8 cellular contexts compared by ENCODE assay signal in genomic region chr3:125594581-125595011, GRCh38. TPM values are rescaled to one million over a fixed set of nuclear protein-coding genes. Genes with fewer than 3 reads are reported as not detected.
A peak's percentile ranks its signal among the peaks of the same experiment; 100 is the strongest.
DNase-seq lines count a peak whose midpoint lies in the region; ATAC-seq and TF ChIP-seq lines count a peak whose summit lies in the region.

No MANE protein-coding gene starts in this region.

- in situ Hi-C loops in G401 (cut with HindIII; ENCODE audit: low sequenced_read_pairs) (no loop called here), KBM-7 (cut with MboI; ENCODE audit: low pct_unique_long_range_greater_than_20kb, low sequenced_read_pairs) (no loop called here)

- WGBS in lung, 2 donors, result 1 to 2% methylated on average over 14 of the region's 14 CpGs
- WGBS in thymus, result 4% methylated on average over 14 of the region's 14 CpGs

- H3K27me3 ChIP-seq in MG63 (no peaks in the 10 kb centered on the region), lung (ENCODE audit: control insufficient read depth, insufficient read depth) (no peaks in the 10 kb centered on the region), thymus (ENCODE audit: control insufficient read depth, insufficient read depth) (no peaks in the 10 kb centered on the region)

- peaks cover 4% of the 10 kb centered on the region for H3K36me3 ChIP-seq in MG63
- no peaks in the 10 kb centered on the region for H3K36me3 ChIP-seq in lung (ENCODE audit: control insufficient read depth in 2 of 2, insufficient read depth in 2 of 2, low read length in 2 of 2)
- peaks cover 3% of the 10 kb centered on the region for H3K36me3 ChIP-seq in thymus (ENCODE audit: control insufficient read depth, insufficient read depth)

- H3K9me3 ChIP-seq in MG63 (no peaks in the 10 kb centered on the region), lung (ENCODE audit: control insufficient read depth in 2 of 2, insufficient read depth in 1 of 2, low read length in 1 of 2) (no peaks in the 10 kb centered on the region), thymus (ENCODE audit: control insufficient read depth) (no peaks in the 10 kb centered on the region)

- TF ChIP-seq CTCF in cardiac fibroblast (IDR thresholded peaks at IDR 0.05; ENCODE audit: low read depth, low read length) (no peak), lung (IDR thresholded peaks at IDR 0.05; ENCODE audit: control extremely low read depth, extremely low read depth) (no peak)

- peaks cover 6 to 15% of the 10 kb centered on the region in 2 donors for H3K4me1 ChIP-seq in lung (ENCODE audit: control insufficient read depth in 2 of 2, insufficient read depth in 2 of 2, low read length in 2 of 2)
- peaks cover 13% of the 10 kb centered on the region for H3K4me1 ChIP-seq in thymus (ENCODE audit: control insufficient read depth, insufficient read depth, low read length)

- ATAC-seq in lung (ENCODE audit: insufficient read depth, low FRiP score) (no peak), GM19455 (IDR thresholded peaks at IDR 0.05; ENCODE audit: unreplicated experiment) (no peak)

- peak overlapping the region; percentile 92 to 99 for H3K27ac ChIP-seq in lung (ENCODE audit: low read depth in 1 of 2, low read length in 1 of 2)
- no peak overlapping the region for H3K27ac ChIP-seq in thymus (ENCODE audit: low read depth)

- H3K4me3 ChIP-seq in MG63 (peak overlapping the region; percentile 70), cardiac fibroblast (replicated peaks in 1 of 2; ENCODE audit: low read depth in 2 of 2, low read length in 2 of 2) (peak overlapping the region; percentile 73 to 86), lung (peak overlapping the region; percentile 82), thymus (ENCODE audit: low read length) (peak overlapping the region; percentile 71)

- DNase-seq in G401 (ENCODE audit: low spot score), result peak; percentile 23
- peak; percentile 20 for DNase-seq in MG63
- no peak for DNase-seq in cardiac fibroblast (ENCODE audit: low read depth in 2 of 2)
- DNase-seq in lung (ENCODE audit: low spot score), result no peak
- no peak for DNase-seq in EL
- DNase-seq in KBM-7, result no peak

RNA-seq across cellular contexts. Expression of gene OSBPL11, which starts 0.7 kb away (rescaled TPM):
- total RNA-seq in G401 (2014; rRNA removed; shearing (Covaris generic)), result 5.7 and 11.7 TPM in 2 replicates
- total RNA-seq in MG63 (2014; rRNA removed; shearing (Covaris generic); ENCODE audit: low replicate concordance), result 10.0 and 11.6 TPM in 2 replicates
- total RNA-seq in lung, result 10 to 100 TPM; 18.1 to 18.9 TPM
- polyA plus RNA-seq in lung, result 10 to 100 TPM in 1 of 2 donors, 1 to 10 TPM in 1; 9.5 to 14.4 TPM
- polyA plus RNA-seq in thymus, result 10.9 TPM

Comparison
In these comparisons a context has a peak if more than half of its experiments do, and no peak if none do; other contexts are left out.
1. DNase-seq: peak in G401 (single experiment) and MG63 (single experiment); none in cardiac fibroblast (0 of 2), lung (single experiment), EL (single experiment) and KBM-7 (single experiment).
2. Peak in every context shown above with its lines, with median percentiles within 50 percentile points of each other: H3K4me3 ChIP-seq.